ENCODE assay signal across 13 cellular contexts in genomic region chr20:17542993-17543412, GRCh38. TPM values are rescaled to one million over a fixed set of nuclear protein-coding genes. Genes with fewer than 3 reads are reported as not detected.
DNase-seq lines count a peak whose midpoint lies in the region; ATAC-seq and TF ChIP-seq lines count a peak whose summit lies in the region.
"Had no signal": no experiment of that assay in that cellular context is flagged by ENCODE, and none has a peak within 500 bp of the region (broad histone marks: within the 10 kb centered on the region; RNA-seq: fewer than 3 reads in every experiment).

No MANE protein-coding gene starts in this region.

- TF ChIP-seq POLR2A in esophagus muscularis mucosa (IDR thresholded peaks at IDR 0.05; ENCODE audit: low read depth) (no peak), transverse colon (IDR thresholded peaks at IDR 0.05) (no peak)

- H3K27me3 ChIP-seq in Panc1 (ENCODE audit: control insufficient read depth, insufficient read depth, low read length), result no peaks in the 10 kb centered on the region
- H3K27me3 ChIP-seq in esophagus muscularis mucosa, result no peaks in the 10 kb centered on the region
- no peaks in the 10 kb centered on the region for H3K27me3 ChIP-seq in transverse colon
- no peaks in the 10 kb centered on the region for H3K27me3 ChIP-seq in colonic mucosa

- intact Hi-C loops in Panc1 (cut with micrococcal nuclease; ENCODE audit: unreplicated experiment), result no loop called here
- intact Hi-C loops in esophagus muscularis mucosa (cut with DNase I), result no loop called here
- intact Hi-C loops in transverse colon (cut with DNase I; ENCODE audit: low total_unique reads), result no loop called here
- intact Hi-C loops in mucosa of descending colon (cut with DNase I, micrococcal nuclease), result no loop called here
- intact Hi-C loops in colonic mucosa (cut with DNase I), result no loop called here

- H3K27me3 Mint-ChIP-seq in mesothelial cell of epicardium (ENCODE audit: low read depth), result no peaks in the 10 kb centered on the region

- no peaks in the 10 kb centered on the region for H3K36me3 ChIP-seq in Panc1 (ENCODE audit: control insufficient read depth, insufficient read depth, low read length)
- no peaks in the 10 kb centered on the region for H3K36me3 ChIP-seq in esophagus muscularis mucosa
- no peaks in the 10 kb centered on the region for H3K36me3 ChIP-seq in transverse colon
- no peaks in the 10 kb centered on the region for H3K36me3 ChIP-seq in mucosa of descending colon (ENCODE audit: low read depth)
- H3K36me3 ChIP-seq in colonic mucosa, result no peaks in the 10 kb centered on the region
- H3K36me3 ChIP-seq: spleen had no signal

- TF ChIP-seq CTCF in Panc1 (IDR thresholded peaks at IDR 0.05) (no peak), esophagus muscularis mucosa (IDR thresholded peaks at IDR 0.05) (no peak), mesothelial cell of epicardium (IDR thresholded peaks at IDR 0.05; ENCODE audit: unreplicated experiment) (no peak), transverse colon (IDR thresholded peaks at IDR 0.05) (no peak), mucosa of descending colon (IDR thresholded peaks at IDR 0.05) (no peak), colonic mucosa (IDR thresholded peaks at IDR 0.05) (no peak)

- peak overlapping the region; percentile 89 for H3K27ac Mint-ChIP-seq in mesothelial cell of epicardium

- WGBS in esophagus muscularis mucosa, result 32% methylated on average over 4 of the region's 4 CpGs
- 64 to 67% methylated on average over 4 of the region's 4 CpGs for WGBS in transverse colon (ENCODE audit: low coverage in 1 of 2), 2 donors

- H3K9ac ChIP-seq in colonic mucosa (ENCODE audit: low read depth in 2 of 2, low read length in 2 of 2), result no peak overlapping the region

- H3K9me3 Mint-ChIP-seq in mesothelial cell of epicardium, result no peaks in the 10 kb centered on the region

- in situ Hi-C loops in Panc1 (cut with HindIII; ENCODE audit: low pct_unique_long_range_greater_than_20kb, low sequenced_read_pairs) (no loop called here), transverse colon (cut with MboI; ENCODE audit: low pct_ligation_motif_present in 1 of 4, low pct_unique_long_range_greater_than_20kb in 1 of 4, low sequenced_read_pairs in 3 of 4) (loop anchor here in 2 of 4 donors (25.0 kb wide), 2 partner anchors 94 to 344 kb away; no protein-coding TSS in a partner anchor)

- H3K4me1 Mint-ChIP-seq in mesothelial cell of epicardium, result peaks cover 50% of the 10 kb centered on the region

- POLR2A ChIA-PET in Panc1 (lab: Charles Lee), result interaction anchor here (0.6 to 1.2 kb wide), 2 partner anchors 16 to 24 kb away, joined by 3 to 5 read pairs; no protein-coding TSS in a partner anchor

- no peaks in the 10 kb centered on the region for H3K9me3 ChIP-seq in Panc1 (ENCODE audit: control insufficient read depth, insufficient read depth, low read depth, low read length)
- no peaks in the 10 kb centered on the region for H3K9me3 ChIP-seq in esophagus muscularis mucosa
- H3K9me3 ChIP-seq in transverse colon, result no peaks in the 10 kb centered on the region
- no peaks in the 10 kb centered on the region for H3K9me3 ChIP-seq in mucosa of descending colon
- no peaks in the 10 kb centered on the region for H3K9me3 ChIP-seq in colonic mucosa
- H3K9me3 ChIP-seq: spleen had no signal

- no peak for TF ChIP-seq EP300 in esophagus muscularis mucosa (IDR thresholded peaks at IDR 0.05)
- TF ChIP-seq EP300 in transverse colon (IDR thresholded peaks at IDR 0.05; ENCODE audit: low read depth), result no peak

- H3K4me1 ChIP-seq in Panc1 (ENCODE audit: control insufficient read depth, insufficient read depth, low read length) (peaks cover 10% of the 10 kb centered on the region), esophagus muscularis mucosa (peaks cover 9 to 85% (median 77%) of the 10 kb centered on the region in 4 donors), transverse colon (peaks cover 0 to 12% (median 7%) of the 10 kb centered on the region in 4 donors), mucosa of descending colon (ENCODE audit: low read depth) (no peaks in the 10 kb centered on the region), colonic mucosa (no peaks in the 10 kb centered on the region)
- H3K4me1 ChIP-seq: spleen had no signal

- BruUV-seq in Panc1 (replicated peaks; lab: Mats Ljungman, UMichigan), result no TSS peak

- H3K36me3 Mint-ChIP-seq in mesothelial cell of epicardium, result no peaks in the 10 kb centered on the region

- peak overlapping the region; percentile 41; the same call in 1 of the 2 replicates for H3K27ac ChIP-seq in Panc1 (ENCODE audit: low read length)
- peak overlapping the region; percentile 79 to 83 (median 82) for H3K27ac ChIP-seq in esophagus muscularis mucosa (replicated peaks in 1 of 4)
- peak overlapping the region; percentile 63 to 79 (median 69) for H3K27ac ChIP-seq in transverse colon
- no peak overlapping the region for H3K27ac ChIP-seq in colonic mucosa
- H3K27ac ChIP-seq: SK-N-MC had no signal

- CTCF ChIA-PET in Panc1 (lab: Charles Lee), result interaction anchor here (0.8 kb wide), 1 partner anchor 24 kb away, joined by 4 read pairs; no protein-coding TSS in a partner anchor

- ATAC-seq in Panc1, result no peak
- no peak for ATAC-seq in mucosa of descending colon

- H3K4me3 ChIP-seq in Panc1 (ENCODE audit: low read depth in 2 of 2, low read length in 2 of 2) (no peak overlapping the region), esophagus muscularis mucosa (peak overlapping the region in 1 of 4 donors; percentile 24), transverse colon (no peak overlapping the region), mucosa of descending colon (no peak overlapping the region), colonic mucosa (no peak overlapping the region)
- H3K4me3 ChIP-seq: SK-N-MC, spleen had no signal

- no peak overlapping the region for H3K4me3 Mint-ChIP-seq in mesothelial cell of epicardium

- DNase-seq in Panc1 (ENCODE audit: low read depth, low spot score) (no peak), esophagus muscularis mucosa (ENCODE audit: extremely low spot score) (no peak), mesothelial cell of epicardium (ENCODE audit: low spot score in 2 of 2, unreplicated experiment in 2 of 2) (no peak), transverse colon (no peak), KG1 (lab: John Stamatoyannopoulos, UW) (no peak), occipital lobe (lab: John Stamatoyannopoulos, UW) (no peak), mucosa of descending colon (no peak), colonic mucosa (no peak)
- DNase-seq: central memory CD4-positive, alpha-beta T cell; NCI-H2107; spleen; stimulated activated naive CD4-positive, alpha-beta T cell had no signal

RNA-seq across cellular contexts. Expression of gene BFSP1, which starts 11.8 kb away (rescaled TPM):
- total RNA-seq in Panc1 (2021; ENCODE audit: unreplicated experiment) (6.9 TPM), esophagus muscularis mucosa (1 to 10 TPM; 2.7 to 7.3 (median 6.4) TPM), mesothelial cell of epicardium (5.2 to 5.8 TPM (median 5.7 TPM) in 3 replicates), transverse colon (under 1 TPM in 3 of 4 donors, not detected in 1; 0.75 to 1.00 (median 0.82) TPM), occipital lobe (0.31 TPM), mucosa of descending colon (1 to 10 TPM in 1 of 3 donors, under 1 TPM in 2; 0.17 to 1.1 (median 0.70) TPM), colonic mucosa (under 1 TPM; 0.50 to 0.59 TPM)
- polyA plus RNA-seq in Panc1 (2012; ENCODE audit: insufficient read length), result 5.2 TPM

RNA-seq across cellular contexts. Expression of gene DSTN, which starts 26.9 kb away (rescaled TPM):
- total RNA-seq in Panc1 (2021; ENCODE audit: unreplicated experiment) (412 TPM), esophagus muscularis mucosa (1,000 to 10,000 TPM; 2,370 to 3,630 (median 3,339) TPM), mesothelial cell of epicardium (192 to 199 TPM (median 193 TPM) in 3 replicates), transverse colon (100 to 1,000 TPM; 280 to 589 (median 373) TPM), occipital lobe (295 TPM), mucosa of descending colon (100 to 1,000 TPM; 261 to 946 (median 284) TPM), colonic mucosa (100 to 1,000 TPM; 247 to 437 TPM)
- polyA plus RNA-seq in Panc1 (2012; ENCODE audit: insufficient read length), result 381 TPM
